Comparison of ENCODE assay signal across 17 cellular contexts in the genomic region with DNA sequence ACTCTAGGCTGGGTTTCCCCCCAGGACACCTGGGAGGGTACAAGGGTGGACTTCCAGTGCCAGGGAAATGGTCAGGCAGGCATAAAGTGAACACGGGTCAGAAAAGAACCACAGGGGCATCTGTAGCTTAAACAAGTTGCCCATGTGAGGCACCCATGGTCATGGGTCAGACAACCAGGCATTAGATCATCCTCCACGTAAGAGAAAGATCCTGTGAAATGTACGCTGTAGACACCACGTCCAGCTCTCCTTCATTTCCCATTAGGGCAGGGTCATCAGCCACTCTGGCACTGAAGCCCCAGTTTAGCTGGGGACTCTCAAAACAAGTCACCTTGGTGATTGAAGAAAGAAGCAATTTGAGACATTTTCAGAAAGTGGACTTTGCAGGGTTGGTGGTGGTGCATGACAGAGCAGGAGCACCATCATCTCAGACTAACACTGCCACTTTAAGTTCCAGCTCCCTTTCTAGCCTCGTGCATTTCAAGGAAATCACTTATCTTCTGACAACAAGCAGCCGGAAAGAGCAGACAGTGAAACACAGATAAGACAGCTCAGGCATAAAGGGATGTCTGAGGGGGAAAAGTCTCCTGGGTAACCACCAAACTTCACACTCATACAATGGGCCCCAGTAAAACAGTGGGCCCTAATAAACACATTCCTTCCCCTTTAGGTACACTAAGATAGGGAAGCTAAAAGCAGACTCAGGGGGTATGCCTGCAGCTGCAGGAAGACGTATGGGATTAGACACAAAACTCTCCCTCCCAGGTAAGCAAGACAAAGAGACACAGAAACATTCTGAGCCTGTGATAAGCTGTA. TPM values are rescaled to one million over a fixed set of nuclear protein-coding genes. Genes with fewer than 3 reads are reported as not detected.
DNase-seq lines count a peak whose midpoint lies in the region; ATAC-seq and TF ChIP-seq lines count a peak whose summit lies in the region.
"Had no signal": no experiment of that assay in that cellular context is flagged by ENCODE, and none has a peak within 500 bp of the region (broad histone marks: within the 10 kb centered on the region; RNA-seq: fewer than 3 reads in every experiment).

No MANE protein-coding gene starts in this region.

- H3K9me3 Mint-ChIP-seq in activated naive CD8-positive, alpha-beta T cell treated with anti-CD3 and anti-CD28 coated beads, Interleukin-2, amount 10 ng/mL, durations not matched to agents 7 days and 5 days = no peaks in the 10 kb centered on the region
- H3K9me3 Mint-ChIP-seq in activated naive CD8-positive, alpha-beta T cell treated with anti-CD3 and anti-CD28 coated beads for 36 hours = no peaks in the 10 kb centered on the region
- H3K9me3 Mint-ChIP-seq in endothelial cell (ENCODE audit: unreplicated experiment) = no peaks in the 10 kb centered on the region
- no peaks in the 10 kb centered on the region for H3K9me3 Mint-ChIP-seq in stimulated activated naive B cell treated with anti-CD40 and anti-IgM and Interleukin-4, amounts not matched to agents 10 μg/mL and 1 μg/mL and 100 μg/mL, for 72 hours

- TF ChIP-seq CTCF in endothelial cell (IDR thresholded peaks at IDR 0.05; ENCODE audit: unreplicated experiment) = no peak

- H3K36me3 Mint-ChIP-seq in activated naive CD8-positive, alpha-beta T cell treated with anti-CD3 and anti-CD28 coated beads, Interleukin-2, amount 10 ng/mL, durations not matched to agents 7 days and 5 days = no peaks in the 10 kb centered on the region
- no peaks in the 10 kb centered on the region for H3K36me3 Mint-ChIP-seq in activated naive CD8-positive, alpha-beta T cell treated with anti-CD3 and anti-CD28 coated beads for 36 hours
- H3K36me3 Mint-ChIP-seq in endothelial cell (ENCODE audit: low read depth, unreplicated experiment) = no peaks in the 10 kb centered on the region
- peaks cover 1 to 2% of the 10 kb centered on the region in 2 donors for H3K36me3 Mint-ChIP-seq in stimulated activated naive B cell treated with anti-CD40 and anti-IgM and Interleukin-4, amounts not matched to agents 10 μg/mL and 1 μg/mL and 100 μg/mL, for 72 hours

- peak overlapping the region; percentile 20 for H3K4me3 Mint-ChIP-seq in activated naive CD8-positive, alpha-beta T cell treated with anti-CD3 and anti-CD28 coated beads, Interleukin-2, amount 10 ng/mL, durations not matched to agents 7 days and 5 days
- no peak overlapping the region for H3K4me3 Mint-ChIP-seq in activated naive CD8-positive, alpha-beta T cell treated with anti-CD3 and anti-CD28 coated beads for 36 hours
- H3K4me3 Mint-ChIP-seq in endothelial cell (ENCODE audit: unreplicated experiment) = peak overlapping the region; percentile 74
- H3K4me3 Mint-ChIP-seq in stimulated activated naive B cell treated with anti-CD40 and anti-IgM and Interleukin-4, amounts not matched to agents 10 μg/mL and 1 μg/mL and 100 μg/mL, for 72 hours = peak overlapping the region; percentile 49 to 54
- H3K4me3 Mint-ChIP-seq: H9; stimulated activated naive CD8-positive, alpha-beta T cell treated with anti-CD3 and anti-CD28 coated beads, Interleukin-15, amount 100 ng/mL, for 72 hours had no signal

- POLR2A ChIA-PET in activated naive CD8-positive, alpha-beta T cell treated with anti-CD3 and anti-CD28 coated beads, Interleukin-2, amount 10 ng/mL, durations not matched to agents 7 days and 5 days (lab: Charles Lee) = no interaction called here

- peaks cover 41% of the 10 kb centered on the region for H3K4me1 Mint-ChIP-seq in activated naive CD8-positive, alpha-beta T cell treated with anti-CD3 and anti-CD28 coated beads, Interleukin-2, amount 10 ng/mL, durations not matched to agents 7 days and 5 days
- peaks cover 13% of the 10 kb centered on the region for H3K4me1 Mint-ChIP-seq in activated naive CD8-positive, alpha-beta T cell treated with anti-CD3 and anti-CD28 coated beads for 36 hours
- H3K4me1 Mint-ChIP-seq in endothelial cell (ENCODE audit: unreplicated experiment) = peaks cover 63% of the 10 kb centered on the region
- H3K4me1 Mint-ChIP-seq in stimulated activated naive B cell treated with anti-CD40 and anti-IgM and Interleukin-4, amounts not matched to agents 10 μg/mL and 1 μg/mL and 100 μg/mL, for 72 hours = peaks cover 79 to 92% of the 10 kb centered on the region in 2 donors

- ATAC-seq in activated naive CD8-positive, alpha-beta T cell treated with anti-CD3 and anti-CD28 coated beads, Interleukin-2, amount 10 ng/mL, durations not matched to agents 7 days and 5 days (ENCODE audit: low read depth) = no peak
- no peak for ATAC-seq in stimulated activated naive B cell treated with anti-CD40 and anti-IgM and Interleukin-4, amounts not matched to agents 10 μg/mL and 1 μg/mL and 100 μg/mL, for 72 hours (replicated peaks)

- peaks cover 42% of the 10 kb centered on the region for H3K27me3 Mint-ChIP-seq in activated naive CD8-positive, alpha-beta T cell treated with anti-CD3 and anti-CD28 coated beads, Interleukin-2, amount 10 ng/mL, durations not matched to agents 7 days and 5 days
- peaks cover 58% of the 10 kb centered on the region for H3K27me3 Mint-ChIP-seq in activated naive CD8-positive, alpha-beta T cell treated with anti-CD3 and anti-CD28 coated beads for 36 hours
- H3K27me3 Mint-ChIP-seq in endothelial cell (ENCODE audit: unreplicated experiment) = peaks cover 22% of the 10 kb centered on the region
- peaks cover 0 to 10% of the 10 kb centered on the region in 2 donors for H3K27me3 Mint-ChIP-seq in stimulated activated naive B cell treated with anti-CD40 and anti-IgM and Interleukin-4, amounts not matched to agents 10 μg/mL and 1 μg/mL and 100 μg/mL, for 72 hours

- no peak overlapping the region for H3K27ac Mint-ChIP-seq in activated naive CD8-positive, alpha-beta T cell treated with anti-CD3 and anti-CD28 coated beads, Interleukin-2, amount 10 ng/mL, durations not matched to agents 7 days and 5 days
- no peak overlapping the region for H3K27ac Mint-ChIP-seq in activated naive CD8-positive, alpha-beta T cell treated with anti-CD3 and anti-CD28 coated beads for 36 hours
- H3K27ac Mint-ChIP-seq in endothelial cell (ENCODE audit: unreplicated experiment) = peak overlapping the region; percentile 98
- peak overlapping the region; percentile 86 for H3K27ac Mint-ChIP-seq in stimulated activated naive B cell treated with anti-CD40 and anti-IgM and Interleukin-4, amounts not matched to agents 10 μg/mL and 1 μg/mL and 100 μg/mL, for 72 hours
- H3K27ac Mint-ChIP-seq: H9; progenitor cell of endocrine pancreas; stimulated activated naive CD8-positive, alpha-beta T cell treated with anti-CD3 and anti-CD28 coated beads, Interleukin-15, amount 100 ng/mL, for 72 hours had no signal

- no peak for DNase-seq in activated naive CD8-positive, alpha-beta T cell treated with anti-CD3 and anti-CD28 coated beads, Interleukin-2, amount 10 ng/mL, durations not matched to agents 7 days and 5 days
- DNase-seq in activated naive CD8-positive, alpha-beta T cell treated with anti-CD3 and anti-CD28 coated beads for 36 hours = no peak
- peak; percentile 70 for DNase-seq in RPMI7951 (ENCODE audit: low read depth)
- DNase-seq in endothelial cell (ENCODE audit: low spot score) = no peak
- no peak for DNase-seq in stimulated activated naive B cell treated with anti-CD40 and anti-IgM and Interleukin-4, amounts not matched to agents 10 μg/mL and 1 μg/mL and 100 μg/mL, for 72 hours
- no peak for DNase-seq in stimulated activated CD4-positive, alpha-beta T cell treated with anti-CD3 and anti-CD28 coated beads, Interleukin-2, amount 100 ng/mL, for 24 hours
- DNase-seq in NCI-H2171 treated with DMSO at 0.1 percent for 48 hours (lab: John Stamatoyannopoulos, UW) = no peak
- no peak for DNase-seq in anterior cingulate cortex (lab: John Stamatoyannopoulos, UW)
- DNase-seq: H9; left lung; NCI-H1417; NCI-H2227 treated with DMSO at 0.1 percent for 48 hours; stimulated activated CD4-positive, alpha-beta T cell treated with anti-CD3 and anti-CD28 coated beads, Interleukin-12 subunit alpha, Interleukin-12 subunit beta, amount 100 ng/mL, for 4 hours; stimulated activated naive CD8-positive, alpha-beta T cell treated with anti-CD3 and anti-CD28 coated beads, Interleukin-15, amount 100 ng/mL, for 72 hours had no signal

RNA-seq across cellular contexts. Expression of a gene that starts 16.1 kb away (rescaled TPM):
- not detected for total RNA-seq in activated naive CD8-positive, alpha-beta T cell treated with anti-CD3 and anti-CD28 coated beads, Interleukin-2, amount 10 ng/mL, durations not matched to agents 7 days and 5 days
- total RNA-seq in activated naive CD8-positive, alpha-beta T cell treated with anti-CD3 and anti-CD28 coated beads for 36 hours = not detected
- not detected in 2 replicates for total RNA-seq in RPMI7951 (2014; rRNA removed; shearing (Covaris generic))
- total RNA-seq in endothelial cell (ENCODE audit: unreplicated experiment) = not detected
- total RNA-seq: myocyte, progenitor cell of endocrine pancreas, SK-MEL-5 had no signal

RNA-seq across cellular contexts. Expression of a gene that starts 23.5 kb away (rescaled TPM):
- total RNA-seq in activated naive CD8-positive, alpha-beta T cell treated with anti-CD3 and anti-CD28 coated beads, Interleukin-2, amount 10 ng/mL, durations not matched to agents 7 days and 5 days = 10 to 100 TPM in 1 of 2 experiments, 1 to 10 TPM in 1; 9.5 to 15.6 TPM
- total RNA-seq in activated naive CD8-positive, alpha-beta T cell treated with anti-CD3 and anti-CD28 coated beads for 36 hours = 10 to 100 TPM in 1 of 2 experiments, 1 to 10 TPM in 1; 8.9 to 10.1 TPM
- total RNA-seq in RPMI7951 (2014; rRNA removed; shearing (Covaris generic)) = 11.3 and 11.8 TPM in 2 replicates
- total RNA-seq in endothelial cell (ENCODE audit: unreplicated experiment) = 18.3 TPM

RNA-seq across cellular contexts. Expression of a gene that starts 46.0 kb away (rescaled TPM):
- 1 to 10 TPM; 3.7 to 5.3 TPM for total RNA-seq in activated naive CD8-positive, alpha-beta T cell treated with anti-CD3 and anti-CD28 coated beads, Interleukin-2, amount 10 ng/mL, durations not matched to agents 7 days and 5 days
- total RNA-seq in activated naive CD8-positive, alpha-beta T cell treated with anti-CD3 and anti-CD28 coated beads for 36 hours = under 1 TPM; 0.33 to 0.76 TPM
- not detected in 2 replicates for total RNA-seq in RPMI7951 (2014; rRNA removed; shearing (Covaris generic))
- total RNA-seq in endothelial cell (ENCODE audit: unreplicated experiment) = not detected
- total RNA-seq: H9, myocyte, progenitor cell of endocrine pancreas, SK-MEL-5 had no signal

Comparison
In these comparisons a context has a peak if more than half of its experiments do, and no peak if none do; other contexts are left out.
1. H3K27ac Mint-ChIP-seq: peak in endothelial cell (single experiment) and stimulated activated naive B cell treated with anti-CD40 and anti-IgM and Interleukin-4, amounts not matched to agents 10 μg/mL and 1 μg/mL and 100 μg/mL, for 72 hours (single experiment); none in activated naive CD8-positive, alpha-beta T cell treated with anti-CD3 and anti-CD28 coated beads, Interleukin-2, amount 10 ng/mL, durations not matched to agents 7 days and 5 days (single experiment) and activated naive CD8-positive, alpha-beta T cell treated with anti-CD3 and anti-CD28 coated beads for 36 hours (single experiment).